8 cellular contexts compared by ENCODE assay signal in genomic region chr2:50059462-50059861, GRCh38.
"Had no signal": no experiment of that assay in that cellular context is flagged by ENCODE, and none has a peak within 500 bp of the region (broad histone marks: within the 10 kb centered on the region; RNA-seq: fewer than 3 reads in every experiment).

No MANE protein-coding gene starts in this region.

- FAIRE-seq: G401.6, GM12878, GM12891, GM12892, GM18507, GM19239 had no signal

- DNase-seq: GDM1, GF-D8 had no signal

- ATAC-seq: GM12878 had no signal

- H3K4me3 ChIP-seq: GM12878 had no signal
